ENCODE assay signal across 16 cellular contexts in genomic region chr1:173414539-173414938, GRCh38.
"Had no signal": no experiment of that assay in that cellular context is flagged by ENCODE, and none has a peak within 500 bp of the region (broad histone marks: within the 10 kb centered on the region; RNA-seq: fewer than 3 reads in every experiment).

No MANE protein-coding gene starts in this region.

- ATAC-seq: activated CD4-positive, CD25-positive, alpha-beta regulatory T cell treated with anti-CD3 and anti-CD28 coated beads, Interleukin-2, amount 50 U/mL, for 24 hours; gastrocnemius medialis; naive thymus-derived CD8-positive, alpha-beta T cell had no signal

- H3K4me1 ChIP-seq: gastrocnemius medialis had no signal

- H3K9me3 ChIP-seq: gastrocnemius medialis, mucosa of descending colon, stomach, testis, upper lobe of left lung had no signal

- H3K27me3 Mint-ChIP-seq: naive thymus-derived CD8-positive, alpha-beta T cell had no signal

- H3K27me3 ChIP-seq: gastrocnemius medialis, stomach, testis, upper lobe of left lung had no signal

- H3K27ac ChIP-seq: epithelial cell of prostate, gastrocnemius medialis, stomach, testis, upper lobe of left lung had no signal

- H3K9me3 Mint-ChIP-seq: naive thymus-derived CD8-positive, alpha-beta T cell had no signal

- DNase-seq: activated CD4-positive, alpha-beta T cell treated with anti-CD3 and anti-CD28 coated beads, Interleukin-2, amount 50 U/mL, for 4 hours; activated naive CD4-positive, alpha-beta T cell; activated T-cell treated with anti-CD3 and anti-CD28 coated beads for 4 hours; anterior cingulate cortex; gastrocnemius medialis; mammary epithelial cell; mucosa of descending colon; naive thymus-derived CD8-positive, alpha-beta T cell; retina; stimulated activated CD4-positive, alpha-beta T cell treated with anti-CD3 and anti-CD28 coated beads, Interleukin-15, amount 100 ng/mL, for 24 hours; stimulated activated CD4-positive, alpha-beta T cell treated with anti-CD3 and anti-CD28 coated beads, Interleukin-4, amount 100 ng/mL, for 24 hours; stomach; testis; upper lobe of left lung had no signal

- H3K36me3 ChIP-seq: gastrocnemius medialis, upper lobe of left lung had no signal

- H3K4me3 ChIP-seq: gastrocnemius medialis, mucosa of descending colon, stomach, testis, upper lobe of left lung had no signal
